In the genomic region with DNA sequence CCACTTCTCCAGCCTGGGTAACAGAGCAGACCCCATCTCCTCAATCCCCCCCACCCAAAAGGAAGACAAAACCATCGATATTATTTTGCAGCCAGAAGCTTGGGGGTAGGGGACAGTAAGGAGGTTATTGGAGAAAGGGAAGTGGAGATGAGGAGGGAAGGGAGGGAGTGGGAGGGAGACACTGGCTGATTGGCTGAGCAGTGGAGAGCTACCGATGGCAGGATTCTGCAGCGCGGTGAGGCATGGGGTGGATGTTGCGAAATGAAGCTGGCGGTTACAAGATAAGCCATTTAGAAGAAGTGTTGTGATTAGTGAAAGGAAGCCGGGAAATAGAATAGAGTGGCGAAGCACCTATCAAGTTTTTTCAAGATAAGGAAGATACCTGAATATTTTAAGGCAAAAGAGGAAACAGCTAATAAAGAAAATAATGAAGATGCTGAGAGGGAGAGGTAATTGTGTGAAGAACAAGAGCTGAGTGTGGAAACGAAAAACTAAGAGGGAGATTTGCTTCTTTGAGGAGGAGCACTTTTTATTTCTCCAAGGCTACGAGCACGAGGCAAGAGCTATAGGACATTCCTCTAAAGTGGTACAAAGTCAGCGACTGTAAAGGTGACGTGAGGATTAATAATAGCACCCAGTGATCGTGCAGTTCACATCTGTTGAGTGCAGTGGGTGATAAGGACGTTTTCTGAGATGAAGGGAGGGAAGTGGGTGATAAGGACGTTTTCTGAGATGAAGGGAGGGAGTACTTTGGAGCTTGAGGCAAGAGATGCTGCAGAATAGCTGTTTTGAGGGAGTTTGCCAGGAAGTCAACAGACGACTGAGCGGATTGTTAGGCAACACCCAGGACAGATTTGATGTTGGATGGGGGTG, we compare ENCODE assay signal across 1 cellular context.
TF ChIP-seq lines count a peak whose summit lies in the region.

No MANE protein-coding gene starts in this region.

TF ChIP-seq in K562, 482 proteins besides CTCF, POLR2A, EP300 and RAD21 (continued from another document and continues in another):
- TF ChIP-seq NCOR1 (IDR thresholded peaks at IDR 0.05) (peak; percentile 78), HNRNPK (IDR thresholded peaks at IDR 0.05; ENCODE audit: low read depth, low read length, poor library complexity, severe bottlenecking) (no peak), ELF2 (CRISPR knock-in tag; IDR thresholded peaks at IDR 0.05) (no peak), ESRRA (IDR thresholded peaks at IDR 0.05; ENCODE audit: borderline replicate concordance, low read depth) (peak; percentile 72; the same call in 1 of the 2 replicates), KLF1 (tag; IDR thresholded peaks at IDR 0.05) (0 out of 2 replicates have a peak, but pooled peaks have one; percentile 46), YBX1 (IDR thresholded peaks at IDR 0.05) (peak; percentile 8; the same call in 1 of the 2 replicates), SAP30 (IDR thresholded peaks at IDR 0.05; ENCODE audit: borderline replicate concordance, insufficient read depth, low read depth, low read length, poor library complexity, severe bottlenecking) (no peak), GTF2A2 (tag; IDR thresholded peaks at IDR 0.05) (no peak), RFX5 (IDR thresholded peaks at IDR 0.05; ENCODE audit: low read depth, low read length) (no peak), MYC (IDR thresholded peaks at IDR 0.05; ENCODE audit: low read depth, low read length) (peak; percentile 74), MYC (CRISPR knock-in tag; IDR thresholded peaks at IDR 0.05; ENCODE audit: borderline replicate concordance, low read depth) (no peak), SMARCB1 (IDR thresholded peaks at IDR 0.05; ENCODE audit: insufficient read length, low read depth) (no peak), ZNF696 (CRISPR knock-in tag; conservative IDR thresholded peaks at IDR 0.05) (0 out of 2 replicates have a peak, but pooled peaks have one; percentile 72), ZFP36 (IDR thresholded peaks at IDR 0.05; ENCODE audit: low read depth, low read length, partially characterized antibody) (peak; percentile 89), KDM5B (IDR thresholded peaks at IDR 0.05; ENCODE audit: insufficient replicate concordance, low read depth, low read length) (no peak), FOXM1 (IDR thresholded peaks at IDR 0.05; ENCODE audit: low read depth) (peak; percentile 61), FOXM1 (CRISPR knock-in tag; IDR thresholded peaks at IDR 0.05; ENCODE audit: low read depth) (0 out of 2 replicates have a peak, but pooled peaks have one; percentile 13), ZBTB17 (CRISPR knock-in tag; IDR thresholded peaks at IDR 0.05) (peak; percentile 77; the same call in 1 of the 2 replicates), KDM4B (IDR thresholded peaks at IDR 0.05; ENCODE audit: borderline replicate concordance in 2 of 2, low read depth in 1 of 2) (0 out of 4 replicates have a peak, but pooled peaks have one; percentile 11 to 20), ZNF707 (CRISPR knock-in tag; conservative IDR thresholded peaks at IDR 0.05) (0 out of 2 replicates have a peak, but pooled peaks have one; percentile 47), TAF7 (tag; IDR thresholded peaks at IDR 0.05) (0 out of 2 replicates have a peak, but pooled peaks have one; percentile 6), KLF16 (IDR thresholded peaks at IDR 0.05) (peak; percentile 84)
- TF ChIP-seq, protein P1, sequence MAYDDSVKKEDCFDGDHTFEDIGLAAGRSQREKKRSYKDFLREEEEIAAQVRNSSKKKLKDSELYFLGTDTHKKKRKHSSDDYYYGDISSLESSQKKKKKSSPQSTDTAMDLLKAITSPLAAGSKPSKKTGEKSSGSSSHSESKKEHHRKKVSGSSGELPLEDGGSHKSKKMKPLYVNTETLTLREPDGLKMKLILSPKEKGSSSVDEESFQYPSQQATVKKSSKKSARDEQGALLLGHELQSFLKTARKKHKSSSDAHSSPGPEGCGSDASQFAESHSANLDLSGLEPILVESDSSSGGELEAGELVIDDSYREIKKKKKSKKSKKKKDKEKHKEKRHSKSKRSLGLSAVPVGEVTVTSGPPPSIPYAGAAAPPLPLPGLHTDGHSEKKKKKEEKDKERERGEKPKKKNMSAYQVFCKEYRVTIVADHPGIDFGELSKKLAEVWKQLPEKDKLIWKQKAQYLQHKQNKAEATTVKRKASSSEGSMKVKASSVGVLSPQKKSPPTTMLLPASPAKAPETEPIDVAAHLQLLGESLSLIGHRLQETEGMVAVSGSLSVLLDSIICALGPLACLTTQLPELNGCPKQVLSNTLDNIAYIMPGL (CRISPR knock-in tag; IDR thresholded peaks at IDR 0.05), result no peak
- TF ChIP-seq, protein P2, sequence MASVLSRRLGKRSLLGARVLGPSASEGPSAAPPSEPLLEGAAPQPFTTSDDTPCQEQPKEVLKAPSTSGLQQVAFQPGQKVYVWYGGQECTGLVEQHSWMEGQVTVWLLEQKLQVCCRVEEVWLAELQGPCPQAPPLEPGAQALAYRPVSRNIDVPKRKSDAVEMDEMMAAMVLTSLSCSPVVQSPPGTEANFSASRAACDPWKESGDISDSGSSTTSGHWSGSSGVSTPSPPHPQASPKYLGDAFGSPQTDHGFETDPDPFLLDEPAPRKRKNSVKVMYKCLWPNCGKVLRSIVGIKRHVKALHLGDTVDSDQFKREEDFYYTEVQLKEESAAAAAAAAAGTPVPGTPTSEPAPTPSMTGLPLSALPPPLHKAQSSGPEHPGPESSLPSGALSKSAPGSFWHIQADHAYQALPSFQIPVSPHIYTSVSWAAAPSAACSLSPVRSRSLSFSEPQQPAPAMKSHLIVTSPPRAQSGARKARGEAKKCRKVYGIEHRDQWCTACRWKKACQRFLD (CRISPR knock-in tag; IDR thresholded peaks at IDR 0.05), result peak; percentile 77; the same call in 1 of the 2 replicates
- TF ChIP-seq, protein P3, sequence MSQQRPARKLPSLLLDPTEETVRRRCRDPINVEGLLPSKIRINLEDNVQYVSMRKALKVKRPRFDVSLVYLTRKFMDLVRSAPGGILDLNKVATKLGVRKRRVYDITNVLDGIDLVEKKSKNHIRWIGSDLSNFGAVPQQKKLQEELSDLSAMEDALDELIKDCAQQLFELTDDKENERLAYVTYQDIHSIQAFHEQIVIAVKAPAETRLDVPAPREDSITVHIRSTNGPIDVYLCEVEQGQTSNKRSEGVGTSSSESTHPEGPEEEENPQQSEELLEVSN (IDR thresholded peaks at IDR 0.05; ENCODE audit: borderline replicate concordance in 1 of 2, extremely low read depth in 1 of 2, insufficient read depth in 1 of 2, insufficient read length in 1 of 2, low read depth in 1 of 2, low read length in 1 of 2, poor library complexity in 1 of 2, severe bottlenecking in 1 of 2), result peak; percentile 45 to 49
- TF ChIP-seq, protein P4, sequence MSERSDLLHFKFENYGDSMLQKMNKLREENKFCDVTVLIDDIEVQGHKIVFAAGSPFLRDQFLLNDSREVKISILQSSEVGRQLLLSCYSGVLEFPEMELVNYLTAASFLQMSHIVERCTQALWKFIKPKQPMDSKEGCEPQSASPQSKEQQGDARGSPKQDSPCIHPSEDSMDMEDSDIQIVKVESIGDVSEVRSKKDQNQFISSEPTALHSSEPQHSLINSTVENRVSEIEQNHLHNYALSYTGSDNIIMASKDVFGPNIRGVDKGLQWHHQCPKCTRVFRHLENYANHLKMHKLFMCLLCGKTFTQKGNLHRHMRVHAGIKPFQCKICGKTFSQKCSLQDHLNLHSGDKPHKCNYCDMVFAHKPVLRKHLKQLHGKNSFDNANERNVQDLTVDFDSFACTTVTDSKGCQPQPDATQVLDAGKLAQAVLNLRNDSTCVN (CRISPR knock-in tag; IDR thresholded peaks at IDR 0.05), result peak; percentile 84
- TF ChIP-seq, protein P5, sequence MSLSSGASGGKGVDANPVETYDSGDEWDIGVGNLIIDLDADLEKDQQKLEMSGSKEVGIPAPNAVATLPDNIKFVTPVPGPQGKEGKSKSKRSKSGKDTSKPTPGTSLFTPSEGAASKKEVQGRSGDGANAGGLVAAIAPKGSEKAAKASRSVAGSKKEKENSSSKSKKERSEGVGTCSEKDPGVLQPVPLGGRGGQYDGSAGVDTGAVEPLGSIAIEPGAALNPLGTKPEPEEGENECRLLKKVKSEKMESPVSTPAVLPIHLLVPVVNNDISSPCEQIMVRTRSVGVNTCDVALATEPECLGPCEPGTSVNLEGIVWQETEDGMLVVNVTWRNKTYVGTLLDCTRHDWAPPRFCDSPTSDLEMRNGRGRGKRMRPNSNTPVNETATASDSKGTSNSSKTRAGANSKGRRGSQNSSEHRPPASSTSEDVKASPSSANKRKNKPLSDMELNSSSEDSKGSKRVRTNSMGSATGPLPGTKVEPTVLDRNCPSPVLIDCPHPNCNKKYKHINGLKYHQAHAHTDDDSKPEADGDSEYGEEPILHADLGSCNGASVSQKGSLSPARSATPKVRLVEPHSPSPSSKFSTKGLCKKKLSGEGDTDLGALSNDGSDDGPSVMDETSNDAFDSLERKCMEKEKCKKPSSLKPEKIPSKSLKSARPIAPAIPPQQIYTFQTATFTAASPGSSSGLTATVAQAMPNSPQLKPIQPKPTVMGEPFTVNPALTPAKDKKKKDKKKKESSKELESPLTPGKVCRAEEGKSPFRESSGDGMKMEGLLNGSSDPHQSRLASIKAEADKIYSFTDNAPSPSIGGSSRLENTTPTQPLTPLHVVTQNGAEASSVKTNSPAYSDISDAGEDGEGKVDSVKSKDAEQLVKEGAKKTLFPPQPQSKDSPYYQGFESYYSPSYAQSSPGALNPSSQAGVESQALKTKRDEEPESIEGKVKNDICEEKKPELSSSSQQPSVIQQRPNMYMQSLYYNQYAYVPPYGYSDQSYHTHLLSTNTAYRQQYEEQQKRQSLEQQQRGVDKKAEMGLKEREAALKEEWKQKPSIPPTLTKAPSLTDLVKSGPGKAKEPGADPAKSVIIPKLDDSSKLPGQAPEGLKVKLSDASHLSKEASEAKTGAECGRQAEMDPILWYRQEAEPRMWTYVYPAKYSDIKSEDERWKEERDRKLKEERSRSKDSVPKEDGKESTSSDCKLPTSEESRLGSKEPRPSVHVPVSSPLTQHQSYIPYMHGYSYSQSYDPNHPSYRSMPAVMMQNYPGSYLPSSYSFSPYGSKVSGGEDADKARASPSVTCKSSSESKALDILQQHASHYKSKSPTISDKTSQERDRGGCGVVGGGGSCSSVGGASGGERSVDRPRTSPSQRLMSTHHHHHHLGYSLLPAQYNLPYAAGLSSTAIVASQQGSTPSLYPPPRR (CRISPR knock-in tag; IDR thresholded peaks at IDR 0.05; ENCODE audit: borderline replicate concordance), result peak; percentile 53; the same call in 1 of the 2 replicates
- TF ChIP-seq, protein P6, sequence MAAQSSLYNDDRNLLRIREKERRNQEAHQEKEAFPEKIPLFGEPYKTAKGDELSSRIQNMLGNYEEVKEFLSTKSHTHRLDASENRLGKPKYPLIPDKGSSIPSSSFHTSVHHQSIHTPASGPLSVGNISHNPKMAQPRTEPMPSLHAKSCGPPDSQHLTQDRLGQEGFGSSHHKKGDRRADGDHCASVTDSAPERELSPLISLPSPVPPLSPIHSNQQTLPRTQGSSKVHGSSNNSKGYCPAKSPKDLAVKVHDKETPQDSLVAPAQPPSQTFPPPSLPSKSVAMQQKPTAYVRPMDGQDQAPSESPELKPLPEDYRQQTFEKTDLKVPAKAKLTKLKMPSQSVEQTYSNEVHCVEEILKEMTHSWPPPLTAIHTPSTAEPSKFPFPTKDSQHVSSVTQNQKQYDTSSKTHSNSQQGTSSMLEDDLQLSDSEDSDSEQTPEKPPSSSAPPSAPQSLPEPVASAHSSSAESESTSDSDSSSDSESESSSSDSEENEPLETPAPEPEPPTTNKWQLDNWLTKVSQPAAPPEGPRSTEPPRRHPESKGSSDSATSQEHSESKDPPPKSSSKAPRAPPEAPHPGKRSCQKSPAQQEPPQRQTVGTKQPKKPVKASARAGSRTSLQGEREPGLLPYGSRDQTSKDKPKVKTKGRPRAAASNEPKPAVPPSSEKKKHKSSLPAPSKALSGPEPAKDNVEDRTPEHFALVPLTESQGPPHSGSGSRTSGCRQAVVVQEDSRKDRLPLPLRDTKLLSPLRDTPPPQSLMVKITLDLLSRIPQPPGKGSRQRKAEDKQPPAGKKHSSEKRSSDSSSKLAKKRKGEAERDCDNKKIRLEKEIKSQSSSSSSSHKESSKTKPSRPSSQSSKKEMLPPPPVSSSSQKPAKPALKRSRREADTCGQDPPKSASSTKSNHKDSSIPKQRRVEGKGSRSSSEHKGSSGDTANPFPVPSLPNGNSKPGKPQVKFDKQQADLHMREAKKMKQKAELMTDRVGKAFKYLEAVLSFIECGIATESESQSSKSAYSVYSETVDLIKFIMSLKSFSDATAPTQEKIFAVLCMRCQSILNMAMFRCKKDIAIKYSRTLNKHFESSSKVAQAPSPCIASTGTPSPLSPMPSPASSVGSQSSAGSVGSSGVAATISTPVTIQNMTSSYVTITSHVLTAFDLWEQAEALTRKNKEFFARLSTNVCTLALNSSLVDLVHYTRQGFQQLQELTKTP (IDR thresholded peaks at IDR 0.05; ENCODE audit: low read depth in 1 of 2, partially characterized antibody in 2 of 2), result peak; percentile 71 to 76
- TF ChIP-seq, protein P7, sequence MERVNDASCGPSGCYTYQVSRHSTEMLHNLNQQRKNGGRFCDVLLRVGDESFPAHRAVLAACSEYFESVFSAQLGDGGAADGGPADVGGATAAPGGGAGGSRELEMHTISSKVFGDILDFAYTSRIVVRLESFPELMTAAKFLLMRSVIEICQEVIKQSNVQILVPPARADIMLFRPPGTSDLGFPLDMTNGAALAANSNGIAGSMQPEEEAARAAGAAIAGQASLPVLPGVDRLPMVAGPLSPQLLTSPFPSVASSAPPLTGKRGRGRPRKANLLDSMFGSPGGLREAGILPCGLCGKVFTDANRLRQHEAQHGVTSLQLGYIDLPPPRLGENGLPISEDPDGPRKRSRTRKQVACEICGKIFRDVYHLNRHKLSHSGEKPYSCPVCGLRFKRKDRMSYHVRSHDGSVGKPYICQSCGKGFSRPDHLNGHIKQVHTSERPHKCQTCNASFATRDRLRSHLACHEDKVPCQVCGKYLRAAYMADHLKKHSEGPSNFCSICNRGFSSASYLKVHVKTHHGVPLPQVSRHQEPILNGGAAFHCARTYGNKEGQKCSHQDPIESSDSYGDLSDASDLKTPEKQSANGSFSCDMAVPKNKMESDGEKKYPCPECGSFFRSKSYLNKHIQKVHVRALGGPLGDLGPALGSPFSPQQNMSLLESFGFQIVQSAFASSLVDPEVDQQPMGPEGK (CRISPR knock-in tag; IDR thresholded peaks at IDR 0.05; ENCODE audit: borderline replicate concordance), result no peak
- TF ChIP-seq, protein P8, sequence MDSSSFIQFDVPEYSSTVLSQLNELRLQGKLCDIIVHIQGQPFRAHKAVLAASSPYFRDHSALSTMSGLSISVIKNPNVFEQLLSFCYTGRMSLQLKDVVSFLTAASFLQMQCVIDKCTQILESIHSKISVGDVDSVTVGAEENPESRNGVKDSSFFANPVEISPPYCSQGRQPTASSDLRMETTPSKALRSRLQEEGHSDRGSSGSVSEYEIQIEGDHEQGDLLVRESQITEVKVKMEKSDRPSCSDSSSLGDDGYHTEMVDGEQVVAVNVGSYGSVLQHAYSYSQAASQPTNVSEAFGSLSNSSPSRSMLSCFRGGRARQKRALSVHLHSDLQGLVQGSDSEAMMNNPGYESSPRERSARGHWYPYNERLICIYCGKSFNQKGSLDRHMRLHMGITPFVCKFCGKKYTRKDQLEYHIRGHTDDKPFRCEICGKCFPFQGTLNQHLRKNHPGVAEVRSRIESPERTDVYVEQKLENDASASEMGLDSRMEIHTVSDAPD (CRISPR knock-in tag; IDR thresholded peaks at IDR 0.05), result no peak
- TF ChIP-seq, protein P9, sequence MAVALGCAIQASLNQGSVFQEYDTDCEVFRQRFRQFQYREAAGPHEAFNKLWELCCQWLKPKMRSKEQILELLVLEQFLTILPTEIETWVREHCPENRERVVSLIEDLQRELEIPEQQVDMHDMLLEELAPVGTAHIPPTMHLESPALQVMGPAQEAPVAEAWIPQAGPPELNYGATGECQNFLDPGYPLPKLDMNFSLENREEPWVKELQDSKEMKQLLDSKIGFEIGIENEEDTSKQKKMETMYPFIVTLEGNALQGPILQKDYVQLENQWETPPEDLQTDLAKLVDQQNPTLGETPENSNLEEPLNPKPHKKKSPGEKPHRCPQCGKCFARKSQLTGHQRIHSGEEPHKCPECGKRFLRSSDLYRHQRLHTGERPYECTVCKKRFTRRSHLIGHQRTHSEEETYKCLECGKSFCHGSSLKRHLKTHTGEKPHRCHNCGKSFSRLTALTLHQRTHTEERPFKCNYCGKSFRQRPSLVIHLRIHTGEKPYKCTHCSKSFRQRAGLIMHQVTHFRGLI (CRISPR knock-in tag; IDR thresholded peaks at IDR 0.05), result 0 out of 2 replicates have a peak, but pooled peaks have one; percentile 18
